ENCODE assay signal across 28 cellular contexts in the genomic region with DNA sequence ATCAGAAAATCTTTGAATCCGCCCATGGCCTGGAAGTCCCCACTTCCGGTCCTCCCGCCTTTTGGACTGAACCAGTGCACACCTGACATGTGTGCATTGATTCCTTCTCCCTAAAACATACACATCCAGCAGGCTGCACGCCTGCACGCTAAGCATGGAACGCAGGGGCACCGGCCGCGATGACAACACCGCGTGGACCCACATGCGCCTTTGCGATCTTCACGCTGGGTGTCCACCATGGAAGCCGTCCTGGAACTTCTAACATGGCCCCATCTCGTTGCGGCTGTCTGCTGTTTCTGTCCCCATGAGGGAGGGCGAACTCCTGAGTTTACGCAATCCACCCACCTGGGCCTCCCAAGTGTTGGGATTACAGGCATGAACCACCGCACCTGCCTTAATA.
"Had no signal": no experiment of that assay in that cellular context is flagged by ENCODE, and none has a peak within 500 bp of the region (broad histone marks: within the 10 kb centered on the region; RNA-seq: fewer than 3 reads in every experiment).

No MANE protein-coding gene starts in this region.

- H3K9me3 ChIP-seq: body of pancreas, breast epithelium, SJCRH30 had no signal

- H3K27me3 ChIP-seq: body of pancreas, SJCRH30 had no signal

- DNase-seq: activated CD4-positive, alpha-beta T cell treated with anti-CD3 and anti-CD28 coated beads for 36 hours; activated CD4-positive, alpha-beta T cell treated with anti-CD3 and anti-CD28 coated beads, Interleukin-2, amount 10 ng/mL, durations not matched to agents 7 days and 5 days; activated CD4-positive, alpha-beta T cell treated with anti-CD3 and anti-CD28 coated beads, Interleukin-2, amount 50 U/mL, for 48 hours; activated CD8-positive, alpha-beta T cell treated with anti-CD3 and anti-CD28 coated beads, Interleukin-2, amount 10 ng/mL, durations not matched to agents 7 days and 5 days; activated gamma-delta T cell; activated naive CD4-positive, alpha-beta T cell treated with Interleukin-2 at 50 U/mL for 16 hours; activated naive CD8-positive, alpha-beta T cell treated with anti-CD3 and anti-CD28 coated beads, Interleukin-2, amount 10 ng/mL, durations not matched to agents 7 days and 5 days; activated T-cell treated with anti-CD3 and anti-CD28 coated beads, Interleukin-2, amount 50 U/mL, for 24 hours; body of pancreas; Karpas-422; NCI-H1105; NCI-H1417 treated with DMSO at 0.1 percent for 48 hours; NCI-H1694; NCI-H1930; NCI-H2081 treated with DMSO at 0.1 percent for 48 hours; NCI-H226; NCI-H446 treated with DMSO at 0.1 percent for 48 hours; NCI-H524 treated with DMSO at 0.1 percent for 48 hours; SJCRH30 had no signal

- H3K4me1 ChIP-seq: body of pancreas, breast epithelium had no signal

- H3K4me1 Mint-ChIP-seq: activated CD4-positive, alpha-beta T cell treated with anti-CD3 and anti-CD28 coated beads for 36 hours; activated naive CD4-positive, alpha-beta T cell treated with anti-CD3 and anti-CD28 coated beads, Interleukin-2, amount 50 U/mL, for 24 hours had no signal

- H3K9me3 Mint-ChIP-seq: activated CD4-positive, alpha-beta T cell treated with anti-CD3 and anti-CD28 coated beads, Interleukin-2, amount 10 ng/mL, durations not matched to agents 7 days and 5 days; activated naive CD4-positive, alpha-beta T cell treated with anti-CD3 and anti-CD28 coated beads, Interleukin-2, amount 50 U/mL, for 24 hours; activated naive CD8-positive, alpha-beta T cell treated with anti-CD3 and anti-CD28 coated beads, Interleukin-2, amount 10 ng/mL, durations not matched to agents 7 days and 5 days; activated T-cell treated with anti-CD3 and anti-CD28 coated beads, Interleukin-2, amount 50 U/mL, for 24 hours; activated T-helper 2 cell treated with anti-CD3 and anti-CD28 coated beads, Interferon-gamma antibody, Interleukin-2, Interleukin-4, amounts not matched to agents 10 μg/mL and 5 μg/mL and 100 μg/mL, durations not matched to agents 14 hours and 24 hours and 36 hours; T-helper 1 cell treated with Interleukin-12 subunit alpha and Interleukin-12 subunit beta and Interleukin-4 antibody, amounts not matched to agents 30 μg/mL and 1 μg/mL, for 36 hours; T-helper 2 cell treated with Interferon-gamma antibody and Interleukin-4, amounts not matched to agents 5 μg/mL and 100 μg/mL, for 36 hours had no signal

- H3K4me3 Mint-ChIP-seq: activated CD4-positive, alpha-beta T cell treated with anti-CD3 and anti-CD28 coated beads for 36 hours; activated CD4-positive, alpha-beta T cell treated with anti-CD3 and anti-CD28 coated beads, Interleukin-2, amount 10 ng/mL, durations not matched to agents 7 days and 5 days; activated CD8-positive, alpha-beta T cell treated with anti-CD3 and anti-CD28 coated beads, Interleukin-2, amount 10 ng/mL, durations not matched to agents 7 days and 5 days; activated naive CD4-positive, alpha-beta T cell treated with anti-CD3 and anti-CD28 coated beads, Interleukin-2, amount 50 U/mL, for 24 hours; activated naive CD8-positive, alpha-beta T cell treated with anti-CD3 and anti-CD28 coated beads, Interleukin-2, amount 10 ng/mL, durations not matched to agents 7 days and 5 days; activated T-cell treated with anti-CD3 and anti-CD28 coated beads, Interleukin-2, amount 50 U/mL, for 24 hours; T-helper 1 cell treated with Interleukin-12 subunit alpha and Interleukin-12 subunit beta and Interleukin-4 antibody, amounts not matched to agents 30 μg/mL and 1 μg/mL, for 36 hours; T-helper 2 cell treated with Interferon-gamma antibody and Interleukin-4, amounts not matched to agents 5 μg/mL and 100 μg/mL, for 36 hours had no signal

- H3K36me3 Mint-ChIP-seq: activated naive CD4-positive, alpha-beta T cell treated with anti-CD3 and anti-CD28 coated beads, Interleukin-2, amount 50 U/mL, for 24 hours; activated naive CD8-positive, alpha-beta T cell treated with anti-CD3 and anti-CD28 coated beads, Interleukin-2, amount 10 ng/mL, durations not matched to agents 7 days and 5 days had no signal

- H3K27ac ChIP-seq: body of pancreas, breast epithelium, SJCRH30 had no signal

- H3K27me3 Mint-ChIP-seq: activated CD4-positive, alpha-beta T cell treated with anti-CD3 and anti-CD28 coated beads for 36 hours; activated CD4-positive, alpha-beta T cell treated with anti-CD3 and anti-CD28 coated beads, Interleukin-2, amount 10 ng/mL, durations not matched to agents 7 days and 5 days; activated naive CD4-positive, alpha-beta T cell treated with anti-CD3 and anti-CD28 coated beads, Interleukin-2, amount 50 U/mL, for 24 hours; activated naive CD8-positive, alpha-beta T cell treated with anti-CD3 and anti-CD28 coated beads, Interleukin-2, amount 10 ng/mL, durations not matched to agents 7 days and 5 days; activated T-cell treated with anti-CD3 and anti-CD28 coated beads, Interleukin-2, amount 50 U/mL, for 24 hours had no signal

- H3K27ac Mint-ChIP-seq: activated CD4-positive, alpha-beta T cell treated with anti-CD3 and anti-CD28 coated beads for 36 hours; activated CD4-positive, alpha-beta T cell treated with anti-CD3 and anti-CD28 coated beads, Interleukin-2, amount 10 ng/mL, durations not matched to agents 7 days and 5 days; activated CD8-positive, alpha-beta T cell treated with anti-CD3 and anti-CD28 coated beads, Interleukin-2, amount 10 ng/mL, durations not matched to agents 7 days and 5 days; activated naive CD8-positive, alpha-beta T cell treated with anti-CD3 and anti-CD28 coated beads, Interleukin-2, amount 10 ng/mL, durations not matched to agents 7 days and 5 days; activated T-cell treated with anti-CD3 and anti-CD28 coated beads, Interleukin-2, amount 50 U/mL, for 24 hours; activated T-helper 2 cell treated with anti-CD3 and anti-CD28 coated beads, Interferon-gamma antibody, Interleukin-2, Interleukin-4, amounts not matched to agents 10 μg/mL and 5 μg/mL and 100 μg/mL, durations not matched to agents 14 hours and 24 hours and 36 hours; T-helper 1 cell treated with Interleukin-12 subunit alpha and Interleukin-12 subunit beta and Interleukin-4 antibody, amounts not matched to agents 30 μg/mL and 1 μg/mL, for 36 hours; T-helper 2 cell treated with Interferon-gamma antibody and Interleukin-4, amounts not matched to agents 5 μg/mL and 100 μg/mL, for 36 hours had no signal

- ATAC-seq: activated CD4-positive, alpha-beta T cell treated with anti-CD3 and anti-CD28 coated beads for 36 hours; activated CD8-positive, alpha-beta T cell treated with anti-CD3 and anti-CD28 coated beads, Interleukin-2, amount 10 ng/mL, durations not matched to agents 7 days and 5 days; body of pancreas; Panc1 had no signal

- H3K4me3 ChIP-seq: body of pancreas, breast epithelium, SJCRH30, SK-N-MC had no signal

- FAIRE-seq: astrocyte, TTC549 had no signal

- H3K36me3 ChIP-seq: breast epithelium, SJCRH30 had no signal
